8 cellular contexts compared by ENCODE assay signal in genomic region chr3:126259411-126260391, GRCh38.
DNase-seq lines count a peak whose midpoint lies in the region; ATAC-seq and TF ChIP-seq lines count a peak whose summit lies in the region.

No MANE protein-coding gene starts in this region.

- no peaks in the 10 kb centered on the region for H3K36me3 ChIP-seq in SK-N-MC (ENCODE audit: insufficient read depth, low read length)
- H3K36me3 ChIP-seq in sigmoid colon = no peaks in the 10 kb centered on the region

- CTCF ChIA-PET in activated CD8-positive, alpha-beta T cell treated with anti-CD3 and anti-CD28 coated beads for 36 hours (lab: Charles Lee) = interaction anchor here (1.0 kb wide), 1 partner anchor 128 kb away, joined by 3 read pairs; no protein-coding TSS in a partner anchor
- CTCF ChIA-PET in activated CD8-positive, alpha-beta T cell treated with anti-CD3 and anti-CD28 coated beads, Interleukin-2, amount 10 ng/mL, durations not matched to agents 7 days and 5 days (lab: Charles Lee) = no interaction called here
- CTCF ChIA-PET in activated CD8-positive, alpha-beta memory T cell treated with anti-CD3 and anti-CD28 coated beads, Interleukin-2, amount 10 ng/mL, durations not matched to agents 7 days and 5 days (lab: Charles Lee) = no interaction called here

- peaks cover 0 to 7% (median 2%) of the 10 kb centered on the region in 4 donors for H3K4me1 ChIP-seq in sigmoid colon

- no peaks in the 10 kb centered on the region for H3K27me3 ChIP-seq in sigmoid colon

- H3K4me3 ChIP-seq in SK-N-MC (no peak overlapping the region), sigmoid colon (peak overlapping the region in 3 of 4 donors; percentile 14 to 38 (median 28))

- TF ChIP-seq EP300 in sigmoid colon (IDR thresholded peaks at IDR 0.05) = no peak

- intact Hi-C loops in activated CD8-positive, alpha-beta T cell treated with anti-CD3 and anti-CD28 coated beads for 36 hours (cut with micrococcal nuclease) = no loop called here
- intact Hi-C loops in head of caudate nucleus (cut with DNase I) = loop anchor here (2.0 to 10.0 kb wide), 2 partner anchors 129 to 215 kb away; partner anchors contain the start of gene ZXDC
- intact Hi-C loops in sigmoid colon (cut with DNase I) = loop anchor here (1.0 to 5.0 kb wide), 3 partner anchors 77 to 218 kb away; partner anchors contain the start of genes ALDH1L1 and ZXDC

- H3K9ac ChIP-seq in SK-N-MC (ENCODE audit: insufficient read length) = no peak overlapping the region

- peaks cover 2% of the 10 kb centered on the region for H3K4me1 Mint-ChIP-seq in activated CD8-positive, alpha-beta T cell treated with anti-CD3 and anti-CD28 coated beads for 36 hours (ENCODE audit: low read depth)
- peaks cover 6% of the 10 kb centered on the region for H3K4me1 Mint-ChIP-seq in activated CD8-positive, alpha-beta T cell treated with anti-CD3 and anti-CD28 coated beads, Interleukin-2, amount 10 ng/mL, durations not matched to agents 7 days and 5 days (ENCODE audit: low read depth)
- no peaks in the 10 kb centered on the region for H3K4me1 Mint-ChIP-seq in activated CD8-positive, alpha-beta memory T cell treated with anti-CD3 and anti-CD28 coated beads, Interleukin-2, amount 10 ng/mL, durations not matched to agents 7 days and 5 days

- WGBS in sigmoid colon, 2 donors = 54 to 64% methylated on average over 23 of the region's 23 CpGs

- H3K27ac ChIP-seq in SK-N-MC = peak overlapping the region; percentile 93
- peak overlapping the region in 3 of 4 donors; percentile 16 to 42 (median 28) for H3K27ac ChIP-seq in sigmoid colon

- ATAC-seq in activated CD8-positive, alpha-beta T cell treated with anti-CD3 and anti-CD28 coated beads for 36 hours = no peak
- ATAC-seq in activated CD8-positive, alpha-beta T cell treated with anti-CD3 and anti-CD28 coated beads, Interleukin-2, amount 10 ng/mL, durations not matched to agents 7 days and 5 days = no peak
- no peak for ATAC-seq in activated CD8-positive, alpha-beta memory T cell treated with anti-CD3 and anti-CD28 coated beads, Interleukin-2, amount 10 ng/mL, durations not matched to agents 7 days and 5 days
- no peak for ATAC-seq in GM19455 (IDR thresholded peaks at IDR 0.05; ENCODE audit: unreplicated experiment)

- no peak for TF ChIP-seq CTCF in activated CD8-positive, alpha-beta T cell treated with anti-CD3 and anti-CD28 coated beads for 36 hours (IDR thresholded peaks at IDR 0.05)
- peak; percentile 74 to 86 (median 78) for TF ChIP-seq CTCF in sigmoid colon (IDR thresholded peaks at IDR 0.05)

- H3K27me3 Mint-ChIP-seq in activated CD8-positive, alpha-beta T cell treated with anti-CD3 and anti-CD28 coated beads for 36 hours = peaks cover 17% of the 10 kb centered on the region
- no peaks in the 10 kb centered on the region for H3K27me3 Mint-ChIP-seq in activated CD8-positive, alpha-beta T cell treated with anti-CD3 and anti-CD28 coated beads, Interleukin-2, amount 10 ng/mL, durations not matched to agents 7 days and 5 days (ENCODE audit: low read depth)
- H3K27me3 Mint-ChIP-seq in activated CD8-positive, alpha-beta memory T cell treated with anti-CD3 and anti-CD28 coated beads, Interleukin-2, amount 10 ng/mL, durations not matched to agents 7 days and 5 days = no peaks in the 10 kb centered on the region

- peak; percentile 31 for DNase-seq in activated CD8-positive, alpha-beta T cell treated with anti-CD3 and anti-CD28 coated beads for 36 hours
- DNase-seq in activated CD8-positive, alpha-beta T cell treated with anti-CD3 and anti-CD28 coated beads, Interleukin-2, amount 10 ng/mL, durations not matched to agents 7 days and 5 days = no peak
- no peak for DNase-seq in SK-N-MC (ENCODE audit: low read depth, low spot score)
- peak in 41 of 42 donors; percentile 55 to 90 (median 78) for DNase-seq in head of caudate nucleus
- DNase-seq in sigmoid colon = peak; percentile 85
- no peak for DNase-seq in activated CD8-positive, alpha-beta memory T cell treated with anti-CD3 and anti-CD28 coated beads, Interleukin-2, amount 10 ng/mL, durations not matched to agents 7 days and 5 days
- DNase-seq in SIG-M5 treated with dmso at 0.1 percent for 504 hours (lab: John Stamatoyannopoulos, UW; ENCODE audit: unreplicated experiment) = no peak

- no peak for TF ChIP-seq POLR2A in sigmoid colon (IDR thresholded peaks at IDR 0.05)

- no peak overlapping the region for H3K27ac Mint-ChIP-seq in activated CD8-positive, alpha-beta T cell treated with anti-CD3 and anti-CD28 coated beads for 36 hours
- no peak overlapping the region for H3K27ac Mint-ChIP-seq in activated CD8-positive, alpha-beta T cell treated with anti-CD3 and anti-CD28 coated beads, Interleukin-2, amount 10 ng/mL, durations not matched to agents 7 days and 5 days
- no peak overlapping the region for H3K27ac Mint-ChIP-seq in activated CD8-positive, alpha-beta memory T cell treated with anti-CD3 and anti-CD28 coated beads, Interleukin-2, amount 10 ng/mL, durations not matched to agents 7 days and 5 days

- no peaks in the 10 kb centered on the region for H3K9me3 Mint-ChIP-seq in activated CD8-positive, alpha-beta T cell treated with anti-CD3 and anti-CD28 coated beads for 36 hours
- no peaks in the 10 kb centered on the region for H3K9me3 Mint-ChIP-seq in activated CD8-positive, alpha-beta T cell treated with anti-CD3 and anti-CD28 coated beads, Interleukin-2, amount 10 ng/mL, durations not matched to agents 7 days and 5 days (ENCODE audit: insufficient read depth)
- no peaks in the 10 kb centered on the region for H3K9me3 Mint-ChIP-seq in activated CD8-positive, alpha-beta memory T cell treated with anti-CD3 and anti-CD28 coated beads, Interleukin-2, amount 10 ng/mL, durations not matched to agents 7 days and 5 days (ENCODE audit: low read depth)

- H3K9me3 ChIP-seq in SK-N-MC (ENCODE audit: low read depth, low read length) (no peaks in the 10 kb centered on the region), sigmoid colon (no peaks in the 10 kb centered on the region)

- POLR2A ChIA-PET in activated CD8-positive, alpha-beta T cell treated with anti-CD3 and anti-CD28 coated beads for 36 hours (lab: Charles Lee) = no interaction called here
- POLR2A ChIA-PET in activated CD8-positive, alpha-beta T cell treated with anti-CD3 and anti-CD28 coated beads, Interleukin-2, amount 10 ng/mL, durations not matched to agents 7 days and 5 days (lab: Charles Lee) = interaction anchor here (0.6 kb wide), 1 partner anchor 275 kb away, joined by 4 read pairs; no protein-coding TSS in a partner anchor

- H3K36me3 Mint-ChIP-seq in activated CD8-positive, alpha-beta T cell treated with anti-CD3 and anti-CD28 coated beads for 36 hours (ENCODE audit: low read depth) = no peaks in the 10 kb centered on the region
- H3K36me3 Mint-ChIP-seq in activated CD8-positive, alpha-beta T cell treated with anti-CD3 and anti-CD28 coated beads, Interleukin-2, amount 10 ng/mL, durations not matched to agents 7 days and 5 days (ENCODE audit: low read depth) = no peaks in the 10 kb centered on the region
- H3K36me3 Mint-ChIP-seq in activated CD8-positive, alpha-beta memory T cell treated with anti-CD3 and anti-CD28 coated beads, Interleukin-2, amount 10 ng/mL, durations not matched to agents 7 days and 5 days = no peaks in the 10 kb centered on the region

- no peak overlapping the region for H3K4me3 Mint-ChIP-seq in activated CD8-positive, alpha-beta T cell treated with anti-CD3 and anti-CD28 coated beads for 36 hours
- no peak overlapping the region for H3K4me3 Mint-ChIP-seq in activated CD8-positive, alpha-beta T cell treated with anti-CD3 and anti-CD28 coated beads, Interleukin-2, amount 10 ng/mL, durations not matched to agents 7 days and 5 days
- H3K4me3 Mint-ChIP-seq in activated CD8-positive, alpha-beta memory T cell treated with anti-CD3 and anti-CD28 coated beads, Interleukin-2, amount 10 ng/mL, durations not matched to agents 7 days and 5 days = no peak overlapping the region

Comparison
In these comparisons a context has a peak if more than half of its experiments do, and no peak if none do; other contexts are left out.
1. DNase-seq: peak in activated CD8-positive, alpha-beta T cell treated with anti-CD3 and anti-CD28 coated beads for 36 hours (single experiment), head of caudate nucleus (41 of 42) and sigmoid colon (single experiment); none in activated CD8-positive, alpha-beta T cell treated with anti-CD3 and anti-CD28 coated beads, Interleukin-2, amount 10 ng/mL, durations not matched to agents 7 days and 5 days (single experiment), SK-N-MC (single experiment), activated CD8-positive, alpha-beta memory T cell treated with anti-CD3 and anti-CD28 coated beads, Interleukin-2, amount 10 ng/mL, durations not matched to agents 7 days and 5 days (single experiment) and SIG-M5 treated with dmso at 0.1 percent for 504 hours (single experiment).